Comparison of ENCODE assay signal across 22 cellular contexts in genomic region chr7:9240016-9240415, GRCh38.
"Had no signal": no experiment of that assay in that cellular context is flagged by ENCODE, and none has a peak within 500 bp of the region (broad histone marks: within the 10 kb centered on the region; RNA-seq: fewer than 3 reads in every experiment).

No MANE protein-coding gene starts in this region.

- FAIRE-seq: astrocyte, bronchial epithelial cell had no signal

- DNase-seq: activated B cell treated with CpG ODN at 0.5 μM for 24 hours; activated CD4-positive, alpha-beta T cell treated with anti-CD3 and anti-CD28 coated beads for 48 hours; activated CD4-positive, alpha-beta T cell treated with anti-CD3 and anti-CD28 coated beads, Interleukin-2, amount 50 U/mL, for 1 hour; activated CD4-positive, alpha-beta T cell treated with anti-CD3 and anti-CD28 coated beads, Interleukin-2, amount 50 U/mL, for 48 hours; activated CD8-positive, alpha-beta memory T cell treated with anti-CD3 and anti-CD28 coated beads for 24 hours; activated CD8-positive, alpha-beta T cell treated with anti-CD3 and anti-CD28 coated beads for 36 hours; activated effector memory CD4-positive, alpha-beta T cell treated with Interleukin-2 at 50 U/mL for 16 hours; activated gamma-delta T cell treated with Interleukin-2 at 50 U/mL for 16 hours; activated naive CD4-positive, alpha-beta T cell treated with anti-CD3 and anti-CD28 coated beads, Interleukin-2, amount 50 U/mL, for 16 hours; activated naive CD4-positive, alpha-beta T cell treated with Interleukin-2 at 50 U/mL for 16 hours; activated T-cell treated with anti-CD3 and anti-CD28 coated beads, Interleukin-2, amount 50 U/mL, for 4 hours; amniotic stem cell; anterior cingulate cortex; brain microvascular endothelial cell; dorsolateral prefrontal cortex; effector memory CD4-positive, alpha-beta T cell; endodermal cell; heart right ventricle; T-helper 9 cell; WERI-Rb-1 had no signal
